Comparison of ENCODE assay signal across 19 cellular contexts in genomic region chr22:45846952-45847351, GRCh38.
A peak's percentile ranks its signal among the peaks of the same experiment; 100 is the strongest.
DNase-seq lines count a peak whose midpoint lies in the region; ATAC-seq, FAIRE-seq and TF ChIP-seq lines count a peak whose summit lies in the region.
"Had no signal": no experiment of that assay in that cellular context is flagged by ENCODE, and none has a peak within 500 bp of the region (broad histone marks: within the 10 kb centered on the region; RNA-seq: fewer than 3 reads in every experiment).

No MANE protein-coding gene starts in this region.

- no peaks in the 10 kb centered on the region for H3K9me1 ChIP-seq in K562 (ENCODE audit: control insufficient read depth, insufficient read depth, low read length)

- H3K4me1 ChIP-seq in HCT116 (ENCODE audit: control insufficient read depth in 1 of 2, insufficient read depth in 2 of 2, low read length in 2 of 2): no peaks in the 10 kb centered on the region
- no peaks in the 10 kb centered on the region for H3K4me1 ChIP-seq in K562 (replicated peaks in 1 of 2; ENCODE audit: control insufficient read depth in 2 of 2, insufficient read depth in 2 of 2, low read length in 2 of 2)
- peaks cover 6% of the 10 kb centered on the region for H3K4me1 ChIP-seq in mesenchymal stem cell (ENCODE audit: control insufficient read depth, insufficient read depth, low read depth, low read length)

- H3K27me3 ChIP-seq in HCT116 (ENCODE audit: insufficient read depth, low read length) (no peaks in the 10 kb centered on the region), K562 (ENCODE audit: control insufficient read depth in 2 of 2, insufficient read depth in 2 of 2, low read length in 2 of 2) (no peaks in the 10 kb centered on the region), mesenchymal stem cell (ENCODE audit: control insufficient read depth in 1 of 2, insufficient read depth in 1 of 2, low read length in 2 of 2) (no peaks in the 10 kb centered on the region)
- H3K27me3 ChIP-seq: MG63 had no signal

- H3K4ac ChIP-seq in mesenchymal stem cell (ENCODE audit: low read depth in 1 of 2, low read length in 2 of 2): no peak overlapping the region

- H3K9me3 ChIP-seq in HCT116 (ENCODE audit: control insufficient read depth in 1 of 2, insufficient read depth in 1 of 2, low read depth in 1 of 2, low read length in 2 of 2): peaks cover 0 to under 1% of the 10 kb centered on the region in 2 experiments; a peak in 1 of 4 replicates
- no peaks in the 10 kb centered on the region; the same call in 1 of the 2 replicates for H3K9me3 ChIP-seq in K562 (replicated peaks; ENCODE audit: control insufficient read depth, insufficient read depth, low read depth, low read length)
- peaks cover 11% of the 10 kb centered on the region for H3K9me3 ChIP-seq in mesenchymal stem cell (ENCODE audit: control insufficient read depth, low read length)

- CTCF ChIA-PET in HCT116 (lab: Charles Lee): no interaction called here
- CTCF ChIA-PET in K562 (lab: Yijun Ruan, JAX; ENCODE audit: low intra/inter-chr PET ratio): no interaction called here

- no peaks in the 10 kb centered on the region for H4K20me1 ChIP-seq in HCT116 (ENCODE audit: insufficient read depth)
- H4K20me1 ChIP-seq in K562 (replicated peaks; ENCODE audit: control insufficient read depth, insufficient read depth, low read length): no peaks in the 10 kb centered on the region

- no peaks in the 10 kb centered on the region for H3K9me2 ChIP-seq in HCT116 (ENCODE audit: insufficient read depth)

- H3K9ac ChIP-seq in HCT116 (ENCODE audit: low read length) (no peak overlapping the region), K562 (ENCODE audit: insufficient read depth in 1 of 2, low read depth in 2 of 2, low read length in 2 of 2) (no peak overlapping the region), mesenchymal stem cell (ENCODE audit: low read length) (no peak overlapping the region)

- RAD21 ChIA-PET in HCT116 (lab: Charles Lee; ENCODE audit: low non-redundant PET in 1 of 2, low total read pairs in 2 of 2, uncharacterized antibody in 2 of 2, unreplicated experiment in 2 of 2): no interaction called here

- H3K36me3 ChIP-seq in HCT116 (ENCODE audit: control insufficient read depth in 1 of 2, insufficient read depth in 2 of 2, low read length in 2 of 2) (peaks cover 2 to 12% of the 10 kb centered on the region in 2 experiments; a peak in 3 of 4 replicates), K562 (ENCODE audit: control insufficient read depth, insufficient read depth, low read length) (peaks cover 8% of the 10 kb centered on the region; the same call in 1 of the 3 replicates), mesenchymal stem cell (ENCODE audit: control insufficient read depth in 1 of 2, insufficient read depth in 2 of 2, low read depth in 1 of 2, low read length in 2 of 2) (peaks cover 17 to 87% of the 10 kb centered on the region in 2 experiments)

- FAIRE-seq in K562 (lab: Jason Lieb, UNC): no peak
- FAIRE-seq: RCC 7860 had no signal

- H2AFZ ChIP-seq in HCT116 (ENCODE audit: low read depth, low read length, poor library complexity, severe bottlenecking): no peak overlapping the region
- no peak overlapping the region for H2AFZ ChIP-seq in K562 (ENCODE audit: low read depth, low read length)
- no peak overlapping the region for H2AFZ ChIP-seq in mesenchymal stem cell (ENCODE audit: low read depth, low read length)

- BruUV-seq in HCT116 (replicated peaks; lab: Mats Ljungman, UMichigan) (no TSS peak), K562 (replicated peaks; lab: Mats Ljungman, UMichigan) (no TSS peak)

- peaks cover 20% of the 10 kb centered on the region for H3K79me1 ChIP-seq in mesenchymal stem cell (replicated peaks; ENCODE audit: low read length, poor library complexity, severe bottlenecking)

- H2BK5ac ChIP-seq in mesenchymal stem cell (ENCODE audit: low read depth, low read length, poor library complexity, severe bottlenecking): no peak overlapping the region

- H3K4me2 ChIP-seq in HCT116 (ENCODE audit: low read length): no peak overlapping the region
- H3K4me2 ChIP-seq in K562 (ENCODE audit: insufficient read depth, low read length): no peak overlapping the region
- no peak overlapping the region for H3K4me2 ChIP-seq in mesenchymal stem cell (ENCODE audit: low read length, poor library complexity, severe bottlenecking)

- H3K14ac ChIP-seq in mesenchymal stem cell (ENCODE audit: low read length in 2 of 2): no peak overlapping the region

- H3K27ac ChIP-seq in HCT116 (ENCODE audit: low read depth, low read length): no peak overlapping the region
- no peak overlapping the region for H3K27ac ChIP-seq in K562 (ENCODE audit: extremely low read depth, low read depth, low read length)
- no peak overlapping the region for H3K27ac ChIP-seq in mesenchymal stem cell (ENCODE audit: low read length, poor library complexity, severe bottlenecking)

- 55% methylated on average over 3 of the region's 3 CpGs for WGBS in K562 (ENCODE audit: insufficient coverage, low coverage, missing lambda C conversion rate)
- WGBS in mesenchymal stem cell: 88% methylated on average over 2 of the region's 3 CpGs

- no peak overlapping the region for H2BK12ac ChIP-seq in mesenchymal stem cell (ENCODE audit: low read length in 2 of 2)

- no peak overlapping the region for H4K8ac ChIP-seq in mesenchymal stem cell (ENCODE audit: low read length)

- in situ Hi-C loops in K562 (cut with MboI): no loop called here

- no peak for ATAC-seq in HCT116
- no peak for ATAC-seq in K562
- ATAC-seq in HG03571 (IDR thresholded peaks at IDR 0.05; ENCODE audit: unreplicated experiment): no peak
- ATAC-seq in left ventricle myocardium superior: no peak
- no peak for ATAC-seq in HG03025 (IDR thresholded peaks at IDR 0.05; ENCODE audit: low FRiP score, unreplicated experiment)
- ATAC-seq: Right ventricle myocardium inferior had no signal

- TF ChIP-seq POLR2A in HCT116 (IDR thresholded peaks at IDR 0.05; ENCODE audit: borderline replicate concordance, extremely low read depth, insufficient read depth, insufficient read length) (no peak), K562 (conservative IDR thresholded peaks at IDR 0.05) (no peak)

- intact Hi-C loops in HCT116 (cut with micrococcal nuclease): no loop called here
- intact Hi-C loops in K562 (cut with micrococcal nuclease): no loop called here
- intact Hi-C loops in left ventricle myocardium superior (cut with micrococcal nuclease): no loop called here

- H3K23ac ChIP-seq in mesenchymal stem cell (ENCODE audit: low read length in 2 of 2): no peak overlapping the region

- no peak overlapping the region for H4K91ac ChIP-seq in mesenchymal stem cell (ENCODE audit: low read length)

- TF ChIP-seq CTCF in HCT116 (IDR thresholded peaks at IDR 0.05 in 2 of 3, conservative IDR thresholded peaks at IDR 0.05 in 1 of 3; ENCODE audit: borderline replicate concordance in 1 of 3, insufficient read depth in 1 of 3, low read depth in 2 of 3, low read length in 2 of 3) (no peak), K562 (IDR thresholded peaks at IDR 0.05 in 2 of 3, conservative IDR thresholded peaks at IDR 0.05 in 1 of 3; ENCODE audit: insufficient read depth in 2 of 3, low read depth in 1 of 3, low read length in 3 of 3) (no peak)

- DNase-seq in EH (ENCODE audit: low read depth) (peak; percentile 19), HCT116 (ENCODE audit: low read depth, low spot score) (no peak), K562 (ENCODE audit: extremely low read depth in 1 of 4, low spot score in 3 of 4) (no peak), mesenchymal stem cell (peak; percentile 15), left ventricle myocardium superior (no peak)
- DNase-seq: GDM1; HFFc6; Kasumi-1; MG63; NCI-H1048; NCI-H1436 treated with DMSO at 0.1 percent for 48 hours; NCI-H2029 treated with DMSO at 0.1 percent for 48 hours; NCI-H2171 treated with DMSO at 0.1 percent for 48 hours; NCI-H446; NK-92 treated with Interleukin-12 subunit alpha and Interleukin-12 subunit beta, amount 100 ng/mL, for 24 hours had no signal

- POLR2A ChIA-PET in HCT116 (lab: Charles Lee): no interaction called here
- POLR2A ChIA-PET in K562 (lab: Yijun Ruan, JAX): no interaction called here

- no peak overlapping the region for H2BK120ac ChIP-seq in mesenchymal stem cell (ENCODE audit: low read depth, low read length)

- H3K4me3 ChIP-seq in HCT116 (replicated peaks in 1 of 2; ENCODE audit: low read depth in 1 of 2, low read length in 2 of 2): no peak overlapping the region
- H3K4me3 ChIP-seq in K562: no peak overlapping the region
- H3K4me3 ChIP-seq in mesenchymal stem cell (ENCODE audit: insufficient read depth in 1 of 2, low read depth in 1 of 2, low read length in 2 of 2): no peak overlapping the region
- H3K4me3 ChIP-seq: MG63 had no signal

- no peak for TF ChIP-seq RAD21 in HCT116 (IDR thresholded peaks at IDR 0.05; ENCODE audit: low read depth)
- no peak for TF ChIP-seq RAD21 in K562 (CRISPR knock-in tag; conservative IDR thresholded peaks at IDR 0.05 in 1 of 2, IDR thresholded peaks at IDR 0.05 in 1 of 2)

- H3K18ac ChIP-seq in mesenchymal stem cell (ENCODE audit: low read depth in 1 of 2, low read length in 2 of 2): no peak overlapping the region

- no peak for TF ChIP-seq EP300 in K562 (IDR thresholded peaks at IDR 0.05; ENCODE audit: low read length)

- no peak overlapping the region for H2BK15ac ChIP-seq in mesenchymal stem cell (ENCODE audit: low read depth, poor library complexity, severe bottlenecking)

- H2AK5ac ChIP-seq in mesenchymal stem cell (ENCODE audit: low read length, severe bottlenecking): no peak overlapping the region

- no peaks in the 10 kb centered on the region for H3K79me2 ChIP-seq in HCT116 (ENCODE audit: insufficient read depth, low read length)
- H3K79me2 ChIP-seq in K562 (ENCODE audit: control insufficient read depth, insufficient read depth, low read length): no peaks in the 10 kb centered on the region

TF ChIP-seq in K562, 482 proteins besides CTCF, POLR2A, EP300 and RAD21 (continues in another document):
- TF ChIP-seq MECOM (CRISPR knock-in tag; IDR thresholded peaks at IDR 0.05) (no peak), ZNF253 (CRISPR knock-in tag; conservative IDR thresholded peaks at IDR 0.05) (no peak), ZNF277 (CRISPR knock-in tag; IDR thresholded peaks at IDR 0.05; ENCODE audit: borderline replicate concordance) (no peak)

Comparison
In these comparisons a context has a peak if more than half of its experiments do, and no peak if none do; other contexts are left out.
1. DNase-seq: peak in EH (single experiment) and mesenchymal stem cell (single experiment); none in HCT116 (single experiment), K562 (0 of 4) and left ventricle myocardium superior (single experiment).